ENCODE assay signal across 30 cellular contexts in genomic region chr10:45589868-45590267, GRCh38.
"Had no signal": no experiment of that assay in that cellular context is flagged by ENCODE, and none has a peak within 500 bp of the region (broad histone marks: within the 10 kb centered on the region; RNA-seq: fewer than 3 reads in every experiment).

No MANE protein-coding gene starts in this region.

- FAIRE-seq: small intestine, urothelium cell line had no signal

- H3K4me3 ChIP-seq: psoas muscle, right lobe of liver, sigmoid colon, stomach, thoracic aorta, thyroid gland, tibial nerve, upper lobe of left lung, vagina had no signal

- H3K27me3 ChIP-seq: neutrophil, right lobe of liver, sigmoid colon, stomach, thyroid gland, tibial nerve, upper lobe of left lung, vagina had no signal

- H3K36me3 ChIP-seq: neutrophil, right lobe of liver, thoracic aorta, thyroid gland, vagina had no signal

- H3K27me3 Mint-ChIP-seq: naive B cell; naive thymus-derived CD8-positive, alpha-beta T cell; progenitor cell of endocrine pancreas; stimulated activated naive B cell treated with anti-CD40 and anti-IgM and Interleukin-4, amounts not matched to agents 10 μg/mL and 1 μg/mL and 100 μg/mL, for 72 hours; stimulated activated naive CD8-positive, alpha-beta T cell treated with anti-CD3 and anti-CD28 coated beads, Interleukin-15, Interleukin-2, amounts not matched to agents 100 ng/mL and 50 ng/mL, for 24 hours had no signal

- H3K27ac ChIP-seq: neutrophil, parathyroid adenoma, psoas muscle, right lobe of liver, sigmoid colon, stomach, thoracic aorta, thyroid gland, tibial nerve, upper lobe of left lung, vagina had no signal

- ATAC-seq: naive thymus-derived CD8-positive, alpha-beta T cell; psoas muscle; right cardiac atrium; stimulated activated effector memory CD8-positive, alpha-beta T cell treated with anti-CD3 and anti-CD28 coated beads, Interleukin-12 subunit alpha, Interleukin-12 subunit beta, amount 100 ng/mL, for 72 hours; stimulated activated naive B cell treated with anti-CD40 and anti-IgM and Interleukin-4, amounts not matched to agents 10 μg/mL and 1 μg/mL and 100 μg/mL, for 72 hours had no signal

- DNase-seq: naive B cell; naive thymus-derived CD8-positive, alpha-beta T cell; nephron progenitor cell; nucleus accumbens; posterior cingulate gyrus; psoas muscle; right cardiac atrium; right lobe of liver; sigmoid colon; small intestine; stimulated activated CD4-positive, alpha-beta T cell treated with anti-CD3 and anti-CD28 coated beads, Interleukin-15, amount 100 ng/mL, for 24 hours; stimulated activated CD4-positive, alpha-beta T cell treated with anti-CD3 and anti-CD28 coated beads, Interleukin-2, amount 100 ng/mL, for 24 hours; stimulated activated CD4-positive, alpha-beta T cell treated with anti-CD3 and anti-CD28 coated beads, Interleukin-2, amount 100 ng/mL, for 48 hours; stimulated activated CD4-positive, alpha-beta T cell treated with anti-CD3 and anti-CD28 coated beads, Interleukin-4, amount 100 ng/mL, for 24 hours; stimulated activated naive B cell treated with anti-CD40 and anti-IgM and Interleukin-4, amounts not matched to agents 10 μg/mL and 1 μg/mL and 100 μg/mL, for 72 hours; stimulated activated naive CD4-positive, alpha-beta T cell treated with Interleukin-2 at 50 U/mL for 16 hours; stomach; thyroid gland; trophoblast cell; upper lobe of left lung had no signal

- H2AFZ ChIP-seq: parathyroid adenoma had no signal

- H3K4me3 Mint-ChIP-seq: nephron progenitor cell; neural crest cell; stimulated activated effector memory CD8-positive, alpha-beta T cell treated with anti-CD3 and anti-CD28 coated beads, Interleukin-12 subunit alpha, Interleukin-12 subunit beta, amount 100 ng/mL, for 72 hours; stimulated activated naive B cell treated with anti-CD40 and anti-IgM and Interleukin-4, amounts not matched to agents 10 μg/mL and 1 μg/mL and 100 μg/mL, for 72 hours; stimulated activated naive CD8-positive, alpha-beta T cell treated with anti-CD3 and anti-CD28 coated beads, Interleukin-15, Interleukin-2, amounts not matched to agents 100 ng/mL and 50 ng/mL, for 24 hours had no signal

- H3K27ac Mint-ChIP-seq: nephron progenitor cell; stimulated activated effector memory CD8-positive, alpha-beta T cell treated with anti-CD3 and anti-CD28 coated beads, Interleukin-12 subunit alpha, Interleukin-12 subunit beta, amount 100 ng/mL, for 72 hours; stimulated activated naive B cell treated with anti-CD40 and anti-IgM and Interleukin-4, amounts not matched to agents 10 μg/mL and 1 μg/mL and 100 μg/mL, for 72 hours; stimulated activated naive CD8-positive, alpha-beta T cell treated with anti-CD3 and anti-CD28 coated beads, Interleukin-15, Interleukin-2, amounts not matched to agents 100 ng/mL and 50 ng/mL, for 24 hours had no signal

- H3K9ac ChIP-seq: parathyroid adenoma had no signal

- H3K9me3 ChIP-seq: neutrophil, right lobe of liver, sigmoid colon, thoracic aorta, thyroid gland, upper lobe of left lung, vagina had no signal
